In the genomic region with DNA sequence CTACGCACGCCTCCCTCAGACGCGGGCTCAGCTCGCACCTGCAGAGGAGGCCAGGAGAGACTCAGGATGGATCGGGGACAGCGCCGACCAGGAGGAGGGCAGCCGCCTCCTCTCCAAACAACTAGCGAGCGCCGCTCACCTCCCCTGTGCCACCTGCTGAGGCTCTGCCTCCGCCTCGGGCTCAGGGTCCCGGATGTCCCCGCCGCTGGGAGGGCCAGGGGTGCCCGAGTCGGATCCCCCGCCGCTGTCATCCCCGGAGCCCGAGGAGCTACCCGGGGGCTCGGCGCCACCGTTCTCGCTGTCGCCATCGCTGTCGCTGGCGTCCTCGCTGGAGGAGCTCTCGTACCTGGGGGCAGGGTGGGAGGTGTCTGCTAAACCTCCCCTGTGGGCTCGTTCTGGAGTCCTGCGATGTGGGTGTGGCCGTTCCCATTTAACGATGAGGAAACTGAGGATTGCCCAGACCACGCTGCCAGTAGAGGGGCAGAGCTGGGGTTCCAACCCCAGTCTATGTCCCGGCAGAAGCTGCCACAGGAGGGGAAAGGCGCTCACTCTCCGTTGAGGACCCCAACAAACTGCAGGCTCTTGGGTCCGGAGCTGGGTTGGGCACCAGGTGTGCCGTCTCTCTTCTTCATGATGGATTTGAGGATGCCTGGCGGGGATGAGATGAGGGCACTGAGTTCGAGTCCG, we compare ENCODE assay signal across 12 cellular contexts. TPM values are rescaled to one million over a fixed set of nuclear protein-coding genes. Genes with fewer than 3 reads are reported as not detected.
DNase-seq lines count a peak whose midpoint lies in the region; ATAC-seq and TF ChIP-seq lines count a peak whose summit lies in the region.
"Had no signal": no experiment of that assay in that cellular context is flagged by ENCODE, and none has a peak within 500 bp of the region (broad histone marks: within the 10 kb centered on the region; RNA-seq: fewer than 3 reads in every experiment).

No MANE protein-coding gene starts in this region.

- no peaks in the 10 kb centered on the region for H3K79me2 ChIP-seq in PC-9 (ENCODE audit: low read depth)

- H3K27me3 ChIP-seq in HUES6 (ENCODE audit: control insufficient read depth, insufficient read depth, low read length) = peaks cover 61% of the 10 kb centered on the region
- peaks cover 31% of the 10 kb centered on the region for H3K27me3 ChIP-seq in colonic mucosa
- H3K27me3 ChIP-seq in PC-9 (ENCODE audit: insufficient read depth, low read depth) = no peaks in the 10 kb centered on the region

- DNase-seq in DMS53 (lab: John Stamatoyannopoulos, UW) (peak; percentile 80), DMS53 treated with DMSO at 0.1 percent for 48 hours (lab: John Stamatoyannopoulos, UW; ENCODE audit: unreplicated experiment) (no peak), colonic mucosa (no peak), DMS114 treated with DMSO at 0.1 percent for 48 hours (lab: John Stamatoyannopoulos, UW; ENCODE audit: unreplicated experiment) (no peak), PC-9 (no peak)
- no peak for DNase-seq in natural killer cell treated with Interleukin-12 subunit alpha and Interleukin-12 subunit beta and Interleukin-15 and Interleukin-18, amount 100 ng/mL, for 72 hours (ENCODE audit: low spot score)
- DNase-seq: 8988T, GF-D8, GOT3 had no signal

- ATAC-seq in natural killer cell treated with Interleukin-12 subunit alpha and Interleukin-12 subunit beta and Interleukin-15 and Interleukin-18, amount 100 ng/mL, for 72 hours = no peak
- no peak for ATAC-seq in HG03442 (IDR thresholded peaks at IDR 0.05; ENCODE audit: unreplicated experiment)

- peak overlapping the region; percentile 42 for H3K4me3 Mint-ChIP-seq in natural killer cell treated with Interleukin-12 subunit alpha and Interleukin-12 subunit beta and Interleukin-15 and Interleukin-18, amount 100 ng/mL, for 72 hours

- H3K27ac ChIP-seq in HUES6 (ENCODE audit: low read depth, low read length) (no peak overlapping the region), colonic mucosa (no peak overlapping the region), PC-9 (no peak overlapping the region)

- H3K36me3 Mint-ChIP-seq in natural killer cell treated with Interleukin-12 subunit alpha and Interleukin-12 subunit beta and Interleukin-15 and Interleukin-18, amount 100 ng/mL, for 72 hours = no peaks in the 10 kb centered on the region

- no peak overlapping the region for H3K27ac Mint-ChIP-seq in natural killer cell treated with Interleukin-12 subunit alpha and Interleukin-12 subunit beta and Interleukin-15 and Interleukin-18, amount 100 ng/mL, for 72 hours
- H3K27ac Mint-ChIP-seq: naive thymus-derived CD8-positive, alpha-beta T cell had no signal

- H3K9me3 ChIP-seq in HUES6 (ENCODE audit: control insufficient read depth, insufficient read depth, low read depth, low read length) (no peaks in the 10 kb centered on the region), colonic mucosa (no peaks in the 10 kb centered on the region), PC-9 (ENCODE audit: insufficient read depth, low read depth) (no peaks in the 10 kb centered on the region)

- H3F3A ChIP-seq in PC-9 (ENCODE audit: insufficient read depth, low read depth) = peaks cover 19% of the 10 kb centered on the region

- H3K4me2 ChIP-seq in PC-9 = no peak overlapping the region

- H4K20me1 ChIP-seq in PC-9 (ENCODE audit: insufficient read depth) = no peaks in the 10 kb centered on the region

- H3K4me3 ChIP-seq in HUES6 (ENCODE audit: low read depth, low read length) = peak overlapping the region; percentile 62
- H3K4me3 ChIP-seq in colonic mucosa = peak overlapping the region; percentile 29
- H3K4me3 ChIP-seq in PC-9 = no peak overlapping the region

- CTCF ChIA-PET in PC-9 (lab: Charles Lee) = interaction anchor here (0.7 kb wide), 1 partner anchor 331 kb away, joined by 3 read pairs; no protein-coding TSS in a partner anchor

- H3K9me3 Mint-ChIP-seq in natural killer cell treated with Interleukin-12 subunit alpha and Interleukin-12 subunit beta and Interleukin-15 and Interleukin-18, amount 100 ng/mL, for 72 hours = no peaks in the 10 kb centered on the region
- H3K9me3 Mint-ChIP-seq: naive thymus-derived CD8-positive, alpha-beta T cell had no signal

- TF ChIP-seq CTCF in colonic mucosa (IDR thresholded peaks at IDR 0.05) (no peak), PC-9 (conservative IDR thresholded peaks at IDR 0.05) (no peak)

- peaks cover 0 to 6% of the 10 kb centered on the region in 2 donors for H3K4me1 Mint-ChIP-seq in natural killer cell treated with Interleukin-12 subunit alpha and Interleukin-12 subunit beta and Interleukin-15 and Interleukin-18, amount 100 ng/mL, for 72 hours (ENCODE audit: low read depth in 2 of 2)

- H3K36me3 ChIP-seq in HUES6 (ENCODE audit: control insufficient read depth, insufficient read depth, low read length) (no peaks in the 10 kb centered on the region), colonic mucosa (no peaks in the 10 kb centered on the region), PC-9 (ENCODE audit: low read depth) (no peaks in the 10 kb centered on the region)

- H2AFZ ChIP-seq in PC-9 = no peak overlapping the region

- no peaks in the 10 kb centered on the region for H3K9me2 ChIP-seq in PC-9 (ENCODE audit: insufficient read depth)

- POLR2A ChIA-PET in PC-9 (lab: Charles Lee; ENCODE audit: unreplicated experiment) = interaction anchor here (0.6 to 0.7 kb wide), 2 partner anchors 79 to 180 kb away, joined by 3 read pairs; a partner anchor contains a TSS

- BruUV-seq in PC-9 (replicated peaks; lab: Mats Ljungman, UMichigan) = no TSS peak

- H3K9ac ChIP-seq in HUES6 (ENCODE audit: low read length) = peak overlapping the region; percentile 34
- H3K9ac ChIP-seq in colonic mucosa (ENCODE audit: low read depth in 2 of 2, low read length in 2 of 2) = no peak overlapping the region

- H3K4me1 ChIP-seq in HUES6 (ENCODE audit: control insufficient read depth, insufficient read depth, low read length) (peaks cover 11% of the 10 kb centered on the region; the same call in 1 of the 2 replicates), colonic mucosa (peaks cover 9% of the 10 kb centered on the region), PC-9 (replicated peaks; ENCODE audit: insufficient read depth) (no peaks in the 10 kb centered on the region)

- intact Hi-C loops in colonic mucosa (cut with DNase I) = no loop called here
- intact Hi-C loops in PC-9 (cut with micrococcal nuclease; ENCODE audit: unreplicated experiment) = no loop called here

- H3K27me3 Mint-ChIP-seq in natural killer cell treated with Interleukin-12 subunit alpha and Interleukin-12 subunit beta and Interleukin-15 and Interleukin-18, amount 100 ng/mL, for 72 hours = no peaks in the 10 kb centered on the region

RNA-seq across cellular contexts. Expression of a gene that starts 9.1 kb away (rescaled TPM):
- 1 to 10 TPM; 1.7 to 2.7 TPM for total RNA-seq in colonic mucosa
- total RNA-seq in natural killer cell treated with Interleukin-12 subunit alpha and Interleukin-12 subunit beta and Interleukin-15 and Interleukin-18, amount 100 ng/mL, for 72 hours = 1 to 10 TPM; 1.5 to 4.4 TPM
- total RNA-seq in PC-9 (2021) = 0.37 and 1.6 TPM in 2 replicates

RNA-seq across cellular contexts. Expression of a gene that starts 12.6 kb away (rescaled TPM):
- total RNA-seq in colonic mucosa (1,000 to 10,000 TPM; 1,587 to 1,854 TPM), PC-9 (2021) (1,283 and 1,512 TPM in 2 replicates)
- 1,000 to 10,000 TPM; 1,268 to 1,635 TPM for total RNA-seq in natural killer cell treated with Interleukin-12 subunit alpha and Interleukin-12 subunit beta and Interleukin-15 and Interleukin-18, amount 100 ng/mL, for 72 hours

RNA-seq across cellular contexts. Expression of a gene that starts 12.7 kb away (rescaled TPM):
- total RNA-seq in colonic mucosa (10 to 100 TPM; 57.4 to 58.3 TPM), PC-9 (2021) (49.8 and 61.7 TPM in 2 replicates)
- total RNA-seq in natural killer cell treated with Interleukin-12 subunit alpha and Interleukin-12 subunit beta and Interleukin-15 and Interleukin-18, amount 100 ng/mL, for 72 hours = 10 to 100 TPM; 31.2 to 42.2 TPM

RNA-seq across cellular contexts. Expression of a gene that starts 25.8 kb away (rescaled TPM):
- total RNA-seq in colonic mucosa = 100 to 1,000 TPM in 1 of 2 donors, 10 to 100 TPM in 1; 34.1 to 154 TPM
- total RNA-seq in natural killer cell treated with Interleukin-12 subunit alpha and Interleukin-12 subunit beta and Interleukin-15 and Interleukin-18, amount 100 ng/mL, for 72 hours = 100 to 1,000 TPM in 1 of 2 donors, 10 to 100 TPM in 1; 45.2 to 110 TPM
- 42.9 and 52.8 TPM in 2 replicates for total RNA-seq in PC-9 (2021)

RNA-seq across cellular contexts. Expression of a gene that starts 30.0 kb away (rescaled TPM):
- total RNA-seq in colonic mucosa (1 to 10 TPM; 7.7 to 8.1 TPM), PC-9 (2021) (0.30 TPM in 1 of 2 replicates, not detected in the other)
- total RNA-seq in natural killer cell treated with Interleukin-12 subunit alpha and Interleukin-12 subunit beta and Interleukin-15 and Interleukin-18, amount 100 ng/mL, for 72 hours = 1 to 10 TPM in 1 of 2 donors, not detected in 1; 1.8 TPM
- total RNA-seq: naive thymus-derived CD8-positive, alpha-beta T cell had no signal
